ENCODE assay signal across 1 cellular context in genomic region chr4:186733778-186734177, GRCh38.
TF ChIP-seq lines count a peak whose summit lies in the region.

No MANE protein-coding gene starts in this region.

TF ChIP-seq in H1, 55 proteins besides CTCF, POLR2A, EP300 and RAD21:
- TF ChIP-seq POU5F1 (IDR thresholded peaks at IDR 0.05; ENCODE audit: low read depth, low read length), result no peak
- no peak for TF ChIP-seq SIN3A (conservative IDR thresholded peaks at IDR 0.05 in 1 of 2, IDR thresholded peaks at IDR 0.05 in 1 of 2; ENCODE audit: low read depth in 1 of 2, low read length in 2 of 2)
- no peak for TF ChIP-seq RFX5 (IDR thresholded peaks at IDR 0.05; ENCODE audit: borderline replicate concordance, low read depth, low read length)
- TF ChIP-seq CREB1 (IDR thresholded peaks at IDR 0.05), result no peak
- no peak for TF ChIP-seq JUN (IDR thresholded peaks at IDR 0.05; ENCODE audit: low read depth, low read length)
- TF ChIP-seq KDM1A (IDR thresholded peaks at IDR 0.05; ENCODE audit: borderline replicate concordance, low read length), result no peak
- TF ChIP-seq SIX5 (IDR thresholded peaks at IDR 0.05; ENCODE audit: low read depth, low read length), result no peak
- no peak for TF ChIP-seq GABPA (IDR thresholded peaks at IDR 0.05; ENCODE audit: borderline replicate concordance, insufficient read depth, low read length)
- TF ChIP-seq EZH2 (IDR thresholded peaks at IDR 0.05; ENCODE audit: low read depth, low read length, severe bottlenecking), result no peak
TF ChIP-seq in H1: peak in this region for 0.
